Comparison of ENCODE assay signal across 11 cellular contexts in genomic region chr17:28675980-28676379, GRCh38. TPM values are rescaled to one million over a fixed set of nuclear protein-coding genes. Genes with fewer than 3 reads are reported as not detected.
DNase-seq lines count a peak whose midpoint lies in the region; ATAC-seq, FAIRE-seq and TF ChIP-seq lines count a peak whose summit lies in the region.
"Had no signal": no experiment of that assay in that cellular context is flagged by ENCODE, and none has a peak within 500 bp of the region (broad histone marks: within the 10 kb centered on the region; RNA-seq: fewer than 3 reads in every experiment).

No MANE protein-coding gene starts in this region.

- no peak for TF ChIP-seq POLR2A in GM12891 (IDR thresholded peaks at IDR 0.05; ENCODE audit: low read depth, low read length)

- TF ChIP-seq CTCF in A673 (conservative IDR thresholded peaks at IDR 0.05; ENCODE audit: low read depth, low read length) (peak; percentile 36), GM12864 (IDR thresholded peaks at IDR 0.05; ENCODE audit: low read depth, low read length, missing control alignments) (peak; percentile 47), OCI-LY1 (IDR thresholded peaks at IDR 0.05; ENCODE audit: low read length) (peak; percentile 60), epithelial cell of proximal tubule (conservative IDR thresholded peaks at IDR 0.05; ENCODE audit: low read depth, low read length) (peak; percentile 70)

- no peaks in the 10 kb centered on the region for H4K20me1 ChIP-seq in OCI-LY1 (ENCODE audit: insufficient read depth, low read length)

- POLR2A ChIA-PET in A673 (lab: Charles Lee; ENCODE audit: low non-redundant PET): no interaction called here

- H3K27me3 ChIP-seq in A673 (replicated peaks; ENCODE audit: insufficient read depth, low read depth, low read length, poor library complexity) (no peaks in the 10 kb centered on the region), OCI-LY1 (ENCODE audit: insufficient read depth, low read length) (no peaks in the 10 kb centered on the region)
- H3K27me3 ChIP-seq: gastrocnemius medialis had no signal

- no peak overlapping the region for H2AFZ ChIP-seq in OCI-LY1 (ENCODE audit: low read length)

- no peaks in the 10 kb centered on the region for H3K9me2 ChIP-seq in OCI-LY1 (ENCODE audit: low read depth, low read length)

- no peaks in the 10 kb centered on the region for H3K9me3 ChIP-seq in A673 (ENCODE audit: low read depth, low read length, poor library complexity, severe bottlenecking)
- no peaks in the 10 kb centered on the region for H3K9me3 ChIP-seq in OCI-LY1 (ENCODE audit: low read length)
- H3K9me3 ChIP-seq: gastrocnemius medialis had no signal

- no peaks in the 10 kb centered on the region for H3K79me2 ChIP-seq in OCI-LY1 (ENCODE audit: insufficient read depth, low read length)

- intact Hi-C loops in A673 (cut with micrococcal nuclease; ENCODE audit: unreplicated experiment): no loop called here

- no peak overlapping the region for H3K4me2 ChIP-seq in OCI-LY1 (ENCODE audit: low read length)

- no peak for FAIRE-seq in GM12891 (lab: Jason Lieb, UNC)

- no peaks in the 10 kb centered on the region for H3F3A ChIP-seq in OCI-LY1 (ENCODE audit: insufficient read depth, low read length)

- no peak overlapping the region for H3K4me3 ChIP-seq in A673 (ENCODE audit: low read depth, low read length, poor library complexity, severe bottlenecking)
- no peak overlapping the region for H3K4me3 ChIP-seq in GM12864 (ENCODE audit: low read depth, low read length)
- H3K4me3 ChIP-seq in OCI-LY1 (ENCODE audit: low read depth, low read length, poor library complexity, severe bottlenecking): no peak overlapping the region
- no peak overlapping the region for H3K4me3 ChIP-seq in epithelial cell of proximal tubule (ENCODE audit: low read depth, low read length)
- H3K4me3 ChIP-seq: gastrocnemius medialis had no signal

- H3K27ac ChIP-seq in A673 (ENCODE audit: low read depth, low read length, poor library complexity, severe bottlenecking) (no peak overlapping the region), OCI-LY1 (ENCODE audit: low read depth, low read length, poor library complexity, severe bottlenecking) (no peak overlapping the region)
- H3K27ac ChIP-seq: gastrocnemius medialis had no signal

- H3K36me3 ChIP-seq in A673 (ENCODE audit: insufficient read depth, low read length, poor library complexity, severe bottlenecking): peaks cover 87% of the 10 kb centered on the region
- H3K36me3 ChIP-seq in OCI-LY1 (ENCODE audit: insufficient read depth, low read length): peaks cover 96% of the 10 kb centered on the region

- H3K9ac ChIP-seq in OCI-LY1 (ENCODE audit: low read length): no peak overlapping the region

- CTCF ChIA-PET in A673 (lab: Charles Lee): interaction anchor here (0.7 kb wide), 1 partner anchor 26 kb away, joined by 3 read pairs; no protein-coding TSS in a partner anchor

- BruUV-seq in A673 (replicated peaks; lab: Mats Ljungman, UMichigan): no TSS peak

- H3K4me1 ChIP-seq in A673 (ENCODE audit: insufficient read depth, low read length, poor library complexity, severe bottlenecking) (no peaks in the 10 kb centered on the region), OCI-LY1 (ENCODE audit: insufficient read depth, low read length, severe bottlenecking) (no peaks in the 10 kb centered on the region)
- H3K4me1 ChIP-seq: gastrocnemius medialis had no signal

- no peak for DNase-seq in A673 (ENCODE audit: low spot score)
- no peak for DNase-seq in GM12864 (ENCODE audit: low read depth)
- no peak for DNase-seq in epithelial cell of proximal tubule (ENCODE audit: low read depth)
- DNase-seq in NCI-H187 (lab: John Stamatoyannopoulos, UW): no peak
- no peak for DNase-seq in GM12891 (ENCODE audit: insufficient read length, low spot score)
- DNase-seq in foreskin melanocyte: no peak
- DNase-seq: gastrocnemius medialis, HCEC 1CT, nephron progenitor cell had no signal

- ATAC-seq in GM21619 (IDR thresholded peaks at IDR 0.05; ENCODE audit: unreplicated experiment): no peak
- ATAC-seq: gastrocnemius medialis had no signal

TF ChIP-seq in GM12891, 5 proteins besides CTCF, POLR2A, EP300 and RAD21:
- TF ChIP-seq POU2F2 (IDR thresholded peaks at IDR 0.05; ENCODE audit: low read depth, low read length) (no peak), PAX5 (IDR thresholded peaks at IDR 0.05; ENCODE audit: insufficient read depth, low read length, severe bottlenecking) (no peak), TAF1 (IDR thresholded peaks at IDR 0.05; ENCODE audit: low read depth, low read length) (no peak), SPI1 (IDR thresholded peaks at IDR 0.05; ENCODE audit: low read depth, low read length) (no peak), POLR2AphosphoS5 (IDR thresholded peaks at IDR 0.05; ENCODE audit: low read depth, low read length) (no peak)

RNA-seq across cellular contexts. Expression of gene SUPT6H, which starts 14.0 kb away (rescaled TPM):
- 103 and 105 TPM in 2 replicates for total RNA-seq in A673 (2021)
- 17.2 and 21.7 TPM in 2 replicates for total RNA-seq in epithelial cell of proximal tubule
- 40.8 TPM for polyA plus RNA-seq in GM12891 (2012; ENCODE audit: low read depth, missing spikeins)

RNA-seq across cellular contexts. Expression of gene SDF2, which starts 14.3 kb away (rescaled TPM):
- total RNA-seq in A673 (2021) (41.1 and 41.6 TPM in 2 replicates), epithelial cell of proximal tubule (39.5 and 52.7 TPM in 2 replicates)
- polyA plus RNA-seq in GM12891 (2012; ENCODE audit: low read depth, missing spikeins): 28.2 TPM

RNA-seq across cellular contexts. Expression of gene BLTP2, which starts 31.0 kb away (rescaled TPM):
- total RNA-seq in A673 (2021): 176 and 198 TPM in 2 replicates
- 133 and 136 TPM in 2 replicates for total RNA-seq in epithelial cell of proximal tubule
- 45.2 TPM for polyA plus RNA-seq in GM12891 (2012; ENCODE audit: low read depth, missing spikeins)

RNA-seq across cellular contexts. Expression of gene PROCA1, which starts 35.7 kb away (rescaled TPM):
- 4.6 and 7.8 TPM in 2 replicates for total RNA-seq in A673 (2021)
- under 0.01 and 0.58 TPM in 2 replicates for total RNA-seq in epithelial cell of proximal tubule
- 2.1 TPM for polyA plus RNA-seq in GM12891 (2012; ENCODE audit: low read depth, missing spikeins)

RNA-seq across cellular contexts. Expression of gene RAB34, which starts 41.7 kb away (rescaled TPM):
- total RNA-seq in A673 (2021) (158 and 165 TPM in 2 replicates), epithelial cell of proximal tubule (558 and 649 TPM in 2 replicates)
- polyA plus RNA-seq in GM12891 (2012; ENCODE audit: low read depth, missing spikeins): 5.3 TPM
